Comparison of ENCODE assay signal across 8 cellular contexts in genomic region chr9:135908334-135909204, GRCh38. TPM values are rescaled to one million over a fixed set of nuclear protein-coding genes. Genes with fewer than 3 reads are reported as not detected.
DNase-seq lines count a peak whose midpoint lies in the region; ATAC-seq, FAIRE-seq and TF ChIP-seq lines count a peak whose summit lies in the region.

No MANE protein-coding gene starts in this region.

- no peak for TF ChIP-seq CTCF in RWPE2 (IDR thresholded peaks at IDR 0.05; ENCODE audit: poor library complexity, severe bottlenecking)
- TF ChIP-seq CTCF in esophagus muscularis mucosa (IDR thresholded peaks at IDR 0.05) = no peak
- no peak for TF ChIP-seq CTCF in pancreas (IDR thresholded peaks at IDR 0.05)

- TF ChIP-seq EP300 in esophagus muscularis mucosa (IDR thresholded peaks at IDR 0.05) = no peak

- no peak for FAIRE-seq in pancreas (lab: Jason Lieb, UNC)

- H3K9me3 ChIP-seq in RWPE2 (ENCODE audit: severe bottlenecking) (peaks cover under 1% of the 10 kb centered on the region), esophagus muscularis mucosa (peaks cover 0 to 13% (median under 1%) of the 10 kb centered on the region in 4 donors), pancreas (no peaks in the 10 kb centered on the region)

- intact Hi-C loops in esophagus muscularis mucosa (cut with DNase I) (no loop called here), pancreas (cut with DNase I) (no loop called here)

- H3K27me3 ChIP-seq in RWPE2 (ENCODE audit: insufficient read depth, poor library complexity, severe bottlenecking) (no peaks in the 10 kb centered on the region), esophagus muscularis mucosa (no peaks in the 10 kb centered on the region), pancreas (no peaks in the 10 kb centered on the region)

- peaks cover 29% of the 10 kb centered on the region for H3K4me1 ChIP-seq in RWPE2 (ENCODE audit: insufficient read depth, poor library complexity, severe bottlenecking)
- H3K4me1 ChIP-seq in esophagus muscularis mucosa = peaks cover 33 to 51% (median 41%) of the 10 kb centered on the region in 4 donors
- peaks cover 0 to 26% (median 9%) of the 10 kb centered on the region in 3 donors for H3K4me1 ChIP-seq in pancreas

- H3K27ac ChIP-seq in RWPE2 (ENCODE audit: poor library complexity, severe bottlenecking) = peak overlapping the region; percentile 75
- peak overlapping the region; percentile 78 to 86 (median 82) for H3K27ac ChIP-seq in esophagus muscularis mucosa (replicated peaks in 1 of 4)
- peak overlapping the region in 2 of 4 donors; percentile 63 to 64 for H3K27ac ChIP-seq in pancreas

- peak overlapping the region; percentile 64 for H3K4me3 ChIP-seq in RWPE2 (ENCODE audit: severe bottlenecking)
- peak overlapping the region; percentile 83 to 93 (median 92) for H3K4me3 ChIP-seq in esophagus muscularis mucosa
- H3K4me3 ChIP-seq in pancreas = peak overlapping the region; percentile 53 to 87 (median 70)

- H3K36me3 ChIP-seq in RWPE2 (ENCODE audit: low read depth) (peaks cover 51% of the 10 kb centered on the region), esophagus muscularis mucosa (peaks cover 0 to 33% (median 27%) of the 10 kb centered on the region in 4 donors), pancreas (no peaks in the 10 kb centered on the region)

- no peak for TF ChIP-seq POLR2A in esophagus muscularis mucosa (IDR thresholded peaks at IDR 0.05; ENCODE audit: low read depth)

- ATAC-seq in RWPE2 (ENCODE audit: low read depth) = no peak
- no peak for ATAC-seq in pancreas
- no peak for ATAC-seq in GM19463 (IDR thresholded peaks at IDR 0.05; ENCODE audit: unreplicated experiment)

- DNase-seq in activated CD4-positive, alpha-beta T cell treated with anti-CD3 and anti-CD28 coated beads for 48 hours = peak; percentile 35
- DNase-seq in activated CD4-positive, alpha-beta T cell treated with anti-CD3 and anti-CD28 coated beads, Interleukin-2, amount 50 U/mL, for 1 hour = no peak
- DNase-seq in RWPE2 (ENCODE audit: low spot score) (no peak), esophagus muscularis mucosa (ENCODE audit: extremely low spot score) (no peak), pancreas (no peak), putamen (ENCODE audit: low spot score) (no peak), NCI-H510A treated with DMSO at 0.1 percent for 48 hours (lab: John Stamatoyannopoulos, UW) (no peak)

- WGBS in esophagus muscularis mucosa = 74% methylated on average over 20 of the region's 33 CpGs
- 50 to 53% methylated on average over 33 of the region's 33 CpGs for WGBS in pancreas, 2 donors

RNA-seq across cellular contexts. Expression of gene CAMSAP1, which starts 1.2 kb away (rescaled TPM):
- total RNA-seq in esophagus muscularis mucosa (10 to 100 TPM; 21.0 to 52.7 (median 30.5) TPM), pancreas (10 to 100 TPM; 11.6 to 20.1 (median 13.4) TPM)
- polyA plus RNA-seq in pancreas = 1 to 10 TPM; 3.8 to 4.0 TPM

RNA-seq across cellular contexts. Expression of gene UBAC1, which starts 52.6 kb away (rescaled TPM):
- 10 to 100 TPM; 61.6 to 77.2 (median 67.3) TPM for total RNA-seq in esophagus muscularis mucosa
- total RNA-seq in pancreas = 10 to 100 TPM in 5 of 6 donors, 1 to 10 TPM in 1; 9.8 to 16.5 (median 13.1) TPM
- polyA plus RNA-seq in pancreas = 10 to 100 TPM; 24.9 to 33.7 TPM
